ENCODE assay signal across 8 cellular contexts in genomic region chr6:121055572-121056163, GRCh38.
A peak's percentile ranks its signal among the peaks of the same experiment; 100 is the strongest.
DNase-seq lines count a peak whose midpoint lies in the region; ATAC-seq, FAIRE-seq and TF ChIP-seq lines count a peak whose summit lies in the region.

No MANE protein-coding gene starts in this region.

- no peak overlapping the region for H3K27ac Mint-ChIP-seq in naive B cell
- H3K27ac Mint-ChIP-seq in activated naive CD8-positive, alpha-beta T cell treated with anti-CD3 and anti-CD28 coated beads, Interleukin-2, amount 50 U/mL, for 24 hours: no peak overlapping the region

- no peaks in the 10 kb centered on the region for H3K27me3 ChIP-seq in Panc1 (ENCODE audit: control insufficient read depth, insufficient read depth, low read length)

- no peaks in the 10 kb centered on the region for H3K36me3 ChIP-seq in Panc1 (ENCODE audit: control insufficient read depth, insufficient read depth, low read length)

- H3K36me3 Mint-ChIP-seq in naive B cell: no peaks in the 10 kb centered on the region
- no peaks in the 10 kb centered on the region for H3K36me3 Mint-ChIP-seq in activated naive CD8-positive, alpha-beta T cell treated with anti-CD3 and anti-CD28 coated beads, Interleukin-2, amount 50 U/mL, for 24 hours (ENCODE audit: low read depth)

- H3K27me3 Mint-ChIP-seq in naive B cell: no peaks in the 10 kb centered on the region
- no peaks in the 10 kb centered on the region for H3K27me3 Mint-ChIP-seq in activated naive CD8-positive, alpha-beta T cell treated with anti-CD3 and anti-CD28 coated beads, Interleukin-2, amount 50 U/mL, for 24 hours

- FAIRE-seq in HTR-8/SVneo (lab: Jason Lieb, UNC): no peak

- TF ChIP-seq CTCF in Panc1 (IDR thresholded peaks at IDR 0.05) (peak; percentile 79), epithelial cell of esophagus (IDR thresholded peaks at IDR 0.05; ENCODE audit: insufficient read depth, low read depth, low read length, missing control alignments) (peak; percentile 78)

- no TSS peak for BruUV-seq in Panc1 (replicated peaks; lab: Mats Ljungman, UMichigan)

- no peak overlapping the region for H3K4me3 ChIP-seq in Panc1 (ENCODE audit: low read depth in 2 of 2, low read length in 2 of 2)
- H3K4me3 ChIP-seq in epithelial cell of esophagus (ENCODE audit: low read length): no peak overlapping the region

- H3K4me1 ChIP-seq in Panc1 (ENCODE audit: control insufficient read depth, insufficient read depth, low read length): no peaks in the 10 kb centered on the region

- no peaks in the 10 kb centered on the region for H3K9me3 Mint-ChIP-seq in naive B cell
- H3K9me3 Mint-ChIP-seq in activated naive CD8-positive, alpha-beta T cell treated with anti-CD3 and anti-CD28 coated beads, Interleukin-2, amount 50 U/mL, for 24 hours: no peaks in the 10 kb centered on the region

- DNase-seq in DMS79 treated with DMSO at 0.1 percent for 48 hours (lab: John Stamatoyannopoulos, UW): peak; percentile 36
- no peak for DNase-seq in DMS79 (lab: John Stamatoyannopoulos, UW)
- DNase-seq in HTR-8/SVneo (ENCODE audit: insufficient read length, low spot score): peak; percentile 35
- peak; percentile 38 for DNase-seq in Panc1 (ENCODE audit: low read depth, low spot score)
- DNase-seq in epithelial cell of esophagus (ENCODE audit: low read depth): peak; percentile 55
- peak; percentile 3 for DNase-seq in naive B cell
- no peak for DNase-seq in activated naive CD8-positive, alpha-beta T cell treated with anti-CD3 and anti-CD28 coated beads, Interleukin-2, amount 50 U/mL, for 24 hours

- POLR2A ChIA-PET in Panc1 (lab: Charles Lee): no interaction called here

- H3K27ac ChIP-seq in Panc1 (ENCODE audit: low read length): no peak overlapping the region

- ATAC-seq in GM21447 (IDR thresholded peaks at IDR 0.05; ENCODE audit: unreplicated experiment) (peak; percentile 89), Panc1 (peak; percentile 93), naive B cell (ENCODE audit: low read depth in 2 of 2) (peak in 1 of 2 donors; percentile 40)
- no peak for ATAC-seq in activated naive CD8-positive, alpha-beta T cell treated with anti-CD3 and anti-CD28 coated beads, Interleukin-2, amount 50 U/mL, for 24 hours

- H3K9me3 ChIP-seq in Panc1 (ENCODE audit: control insufficient read depth, insufficient read depth, low read depth, low read length): no peaks in the 10 kb centered on the region

- intact Hi-C loops in Panc1 (cut with micrococcal nuclease; ENCODE audit: unreplicated experiment): loop anchor here (1.0 to 5.0 kb wide), 3 partner anchors 172 to 347 kb away; no protein-coding TSS in a partner anchor

- H3K4me3 Mint-ChIP-seq in naive B cell: no peak overlapping the region
- H3K4me3 Mint-ChIP-seq in activated naive CD8-positive, alpha-beta T cell treated with anti-CD3 and anti-CD28 coated beads, Interleukin-2, amount 50 U/mL, for 24 hours: no peak overlapping the region

- H3K4me1 Mint-ChIP-seq in naive B cell: no peaks in the 10 kb centered on the region
- no peaks in the 10 kb centered on the region for H3K4me1 Mint-ChIP-seq in activated naive CD8-positive, alpha-beta T cell treated with anti-CD3 and anti-CD28 coated beads, Interleukin-2, amount 50 U/mL, for 24 hours

- CTCF ChIA-PET in Panc1 (lab: Charles Lee): interaction anchor here (0.5 to 0.6 kb wide), 2 partner anchors 252 to 1908 kb away, joined by 3 read pairs; no protein-coding TSS in a partner anchor

- in situ Hi-C loops in Panc1 (cut with HindIII; ENCODE audit: low pct_unique_long_range_greater_than_20kb, low sequenced_read_pairs): no loop called here

Comparison
In these comparisons a context has a peak if more than half of its experiments do, and no peak if none do; other contexts are left out.
1. DNase-seq: peak in DMS79 treated with DMSO at 0.1 percent for 48 hours (single experiment), HTR-8/SVneo (single experiment), Panc1 (single experiment), epithelial cell of esophagus (single experiment) and naive B cell (single experiment); none in DMS79 (single experiment) and activated naive CD8-positive, alpha-beta T cell treated with anti-CD3 and anti-CD28 coated beads, Interleukin-2, amount 50 U/mL, for 24 hours (single experiment).